31 cellular contexts compared by ENCODE assay signal in genomic region chr2:141878016-141878415, GRCh38.
A peak's percentile ranks its signal among the peaks of the same experiment; 100 is the strongest.
DNase-seq lines count a peak whose midpoint lies in the region; ATAC-seq and TF ChIP-seq lines count a peak whose summit lies in the region.
"Had no signal": no experiment of that assay in that cellular context is flagged by ENCODE, and none has a peak within 500 bp of the region (broad histone marks: within the 10 kb centered on the region; RNA-seq: fewer than 3 reads in every experiment).

No MANE protein-coding gene starts in this region.

- no peaks in the 10 kb centered on the region for H3K36me3 Mint-ChIP-seq in activated CD4-positive, alpha-beta T cell treated with anti-CD3 and anti-CD28 coated beads, Interleukin-2, amount 10 ng/mL, durations not matched to agents 7 days and 5 days (ENCODE audit: low read depth)
- H3K36me3 Mint-ChIP-seq: CD14-positive monocyte; CD8-positive, alpha-beta memory T cell had no signal

- H3K4me1 Mint-ChIP-seq in activated CD4-positive, alpha-beta T cell treated with anti-CD3 and anti-CD28 coated beads, Interleukin-2, amount 10 ng/mL, durations not matched to agents 7 days and 5 days: no peaks in the 10 kb centered on the region
- H3K4me1 Mint-ChIP-seq: CD14-positive monocyte; CD8-positive, alpha-beta memory T cell had no signal

- no peak overlapping the region for H3K23ac ChIP-seq in neuronal stem cell (ENCODE audit: low read depth, low read length, poor library complexity)

- H3K79me2 ChIP-seq in PC-3 (ENCODE audit: low read length): no peaks in the 10 kb centered on the region
- H3K79me2 ChIP-seq in smooth muscle cell (ENCODE audit: low read depth): no peaks in the 10 kb centered on the region

- WGBS in neuronal stem cell (ENCODE audit: extremely low coverage in 2 of 2, insufficient read length in 2 of 2, insufficient replicate concordance in 1 of 2), 2 donors: no CpG with 5 or more reads among the region's 1 CpG
- 100% methylated on average over 1 of the region's 1 CpG for WGBS in smooth muscle cell (ENCODE audit: low lambda C conversion rate)

- no peaks in the 10 kb centered on the region for H3K27me3 ChIP-seq in dorsolateral prefrontal cortex
- no peaks in the 10 kb centered on the region for H3K27me3 ChIP-seq in neuronal stem cell (ENCODE audit: control insufficient read depth in 3 of 3, insufficient read depth in 3 of 3, low read depth in 1 of 3, low read length in 3 of 3)
- H3K27me3 ChIP-seq in PC-3 (ENCODE audit: low read length): no peaks in the 10 kb centered on the region
- no peaks in the 10 kb centered on the region for H3K27me3 ChIP-seq in smooth muscle cell (ENCODE audit: low read depth)
- H3K27me3 ChIP-seq: BE2C, Peyer's patch had no signal

- no peaks in the 10 kb centered on the region for H3K9me3 Mint-ChIP-seq in activated CD4-positive, alpha-beta T cell treated with anti-CD3 and anti-CD28 coated beads, Interleukin-2, amount 10 ng/mL, durations not matched to agents 7 days and 5 days
- H3K9me3 Mint-ChIP-seq: CD14-positive monocyte, H9 had no signal

- H4K8ac ChIP-seq in neuronal stem cell (ENCODE audit: low read depth, low read length): no peak overlapping the region

- H2BK5ac ChIP-seq in neuronal stem cell (ENCODE audit: low read length): no peak overlapping the region

- H2AK5ac ChIP-seq in neuronal stem cell (ENCODE audit: low read depth, low read length): no peak overlapping the region

- POLR2A ChIA-PET in activated CD4-positive, alpha-beta T cell treated with anti-CD3 and anti-CD28 coated beads, Interleukin-2, amount 10 ng/mL, durations not matched to agents 7 days and 5 days (lab: Charles Lee): no interaction called here
- POLR2A ChIA-PET in PC-3 (lab: Charles Lee; ENCODE audit: unreplicated experiment): no interaction called here

- no peak overlapping the region for H2BK120ac ChIP-seq in neuronal stem cell (ENCODE audit: low read depth, low read length)

- CTCF ChIA-PET in activated CD4-positive, alpha-beta T cell treated with anti-CD3 and anti-CD28 coated beads, Interleukin-2, amount 10 ng/mL, durations not matched to agents 7 days and 5 days (lab: Charles Lee): no interaction called here
- CTCF ChIA-PET in PC-3 (lab: Charles Lee): no interaction called here

- no peak overlapping the region for H3K4ac ChIP-seq in neuronal stem cell (ENCODE audit: low read length)

- DNase-seq in NCI-H446 (lab: John Stamatoyannopoulos, UW) (peak; percentile 21 to 45), NCI-H446 treated with DMSO at 0.1 percent for 48 hours (lab: John Stamatoyannopoulos, UW) (no peak), dorsolateral prefrontal cortex (peak in 9 of 10 donors; percentile 10 to 83 (median 60)), neuronal stem cell (ENCODE audit: low spot score) (no peak), PC-3 (no peak), cardiac septum (ENCODE audit: low spot score) (no peak), smooth muscle cell (lab: John Stamatoyannopoulos, UW; ENCODE audit: unreplicated experiment) (no peak)
- DNase-seq in activated CD4-positive, alpha-beta T cell treated with anti-CD3 and anti-CD28 coated beads, Interleukin-2, amount 10 ng/mL, durations not matched to agents 7 days and 5 days: no peak
- DNase-seq: ACHN; BE2C; CD8-positive, alpha-beta memory T cell; DMS 273 treated with DMSO at 0.1 percent for 48 hours; DMS79; EL; GDM1; GM23248; H9; Karpas-422; NCI-H1092 treated with DMSO at 0.1 percent for 48 hours; NCI-H1436; NCI-H187; NCI-H2081 treated with DMSO at 0.1 percent for 48 hours; NCI-H2171; NCI-H526; Peyer's patch; SIG-M5; SK-N-SH had no signal

- no peak overlapping the region for H3K4me3 Mint-ChIP-seq in activated CD4-positive, alpha-beta T cell treated with anti-CD3 and anti-CD28 coated beads, Interleukin-2, amount 10 ng/mL, durations not matched to agents 7 days and 5 days
- H3K4me3 Mint-ChIP-seq: CD14-positive monocyte; CD8-positive, alpha-beta memory T cell; H9 had no signal

- H3K14ac ChIP-seq in neuronal stem cell (ENCODE audit: low read length): no peak overlapping the region

- no TSS peak for BruUV-seq in PC-3 (replicated peaks; lab: Mats Ljungman, UMichigan)

- H4K91ac ChIP-seq in neuronal stem cell (ENCODE audit: low read depth, low read length, poor library complexity): no peak overlapping the region

- no peak for TF ChIP-seq CTCF in dorsolateral prefrontal cortex (IDR thresholded peaks at IDR 0.05 in 54 of 56, conservative IDR thresholded peaks at IDR 0.05 in 2 of 56; ENCODE audit: low read depth in 1 of 56, partially characterized antibody in 56 of 56)
- TF ChIP-seq CTCF in PC-3 (conservative IDR thresholded peaks at IDR 0.05; ENCODE audit: low read depth, low read length): no peak
- TF ChIP-seq CTCF in smooth muscle cell (IDR thresholded peaks at IDR 0.05; ENCODE audit: borderline replicate concordance, insufficient read depth, poor library complexity, severe bottlenecking): no peak

- H3K4me3 ChIP-seq in dorsolateral prefrontal cortex (no peak overlapping the region), neuronal stem cell (ENCODE audit: low read length in 2 of 2) (no peak overlapping the region), PC-3 (ENCODE audit: low read length) (no peak overlapping the region), smooth muscle cell (no peak overlapping the region)
- H3K4me3 ChIP-seq: GM12878, GM23248, Peyer's patch had no signal

- H3K18ac ChIP-seq in neuronal stem cell (ENCODE audit: low read length): no peak overlapping the region

- H3K4me1 ChIP-seq in neuronal stem cell (ENCODE audit: control insufficient read depth in 2 of 2, insufficient read depth in 1 of 2, low read depth in 1 of 2, low read length in 2 of 2): no peaks in the 10 kb centered on the region
- H3K4me1 ChIP-seq in PC-3 (ENCODE audit: insufficient read depth, low read length): peaks cover 6% of the 10 kb centered on the region
- no peaks in the 10 kb centered on the region for H3K4me1 ChIP-seq in smooth muscle cell (ENCODE audit: low read depth)
- H3K4me1 ChIP-seq: BE2C, Peyer's patch had no signal

- H3K27ac Mint-ChIP-seq in activated CD4-positive, alpha-beta T cell treated with anti-CD3 and anti-CD28 coated beads, Interleukin-2, amount 10 ng/mL, durations not matched to agents 7 days and 5 days: no peak overlapping the region
- H3K27ac Mint-ChIP-seq: CD14-positive monocyte; CD8-positive, alpha-beta memory T cell; H9 had no signal

- H4K20me1 ChIP-seq in PC-3 (ENCODE audit: low read length): no peaks in the 10 kb centered on the region
- no peaks in the 10 kb centered on the region for H4K20me1 ChIP-seq in smooth muscle cell (ENCODE audit: low read depth)

- H3K79me1 ChIP-seq in neuronal stem cell (ENCODE audit: low read depth, low read length): no peaks in the 10 kb centered on the region

- intact Hi-C loops in dorsolateral prefrontal cortex (cut with DNase I) (no loop called here), PC-3 (cut with micrococcal nuclease) (no loop called here), cardiac septum (cut with DNase I) (no loop called here)

- no peaks in the 10 kb centered on the region for H3K9me2 ChIP-seq in PC-3 (replicated peaks; ENCODE audit: low read length)
- H3K9me2 ChIP-seq: SK-N-SH had no signal

- H2AFZ ChIP-seq in neuronal stem cell (ENCODE audit: low read length): peak overlapping the region; percentile 20
- H2AFZ ChIP-seq in PC-3 (ENCODE audit: low read length): no peak overlapping the region
- H2AFZ ChIP-seq in smooth muscle cell (ENCODE audit: low read depth): no peak overlapping the region
- H2AFZ ChIP-seq: GM23248 had no signal

- H3K36me3 ChIP-seq in neuronal stem cell (replicated peaks in 1 of 2; ENCODE audit: control insufficient read depth in 2 of 2, insufficient read depth in 2 of 2, low read length in 2 of 2): no peaks in the 10 kb centered on the region
- H3K36me3 ChIP-seq in PC-3 (ENCODE audit: low read depth, low read length): no peaks in the 10 kb centered on the region
- H3K36me3 ChIP-seq in smooth muscle cell (ENCODE audit: low read depth): no peaks in the 10 kb centered on the region
- H3K36me3 ChIP-seq: BE2C, Peyer's patch had no signal

- H3K27ac ChIP-seq in dorsolateral prefrontal cortex (peak overlapping the region in 7 of 59 donors; percentile 4 to 53 (median 22)), neuronal stem cell (replicated peaks; ENCODE audit: low read length) (no peak overlapping the region), PC-3 (ENCODE audit: low read length) (no peak overlapping the region), smooth muscle cell (ENCODE audit: low read depth) (no peak overlapping the region)
- H3K27ac ChIP-seq: 22Rv1, GM23248, Peyer's patch had no signal

- H3K9me3 ChIP-seq in neuronal stem cell (replicated peaks in 1 of 2; ENCODE audit: control insufficient read depth in 2 of 2, insufficient read depth in 1 of 2, low read depth in 1 of 2, low read length in 2 of 2) (no peaks in the 10 kb centered on the region), PC-3 (ENCODE audit: low read length) (no peaks in the 10 kb centered on the region), smooth muscle cell (replicated peaks; ENCODE audit: low read depth) (no peaks in the 10 kb centered on the region)
- H3K9me3 ChIP-seq: BE2C, Peyer's patch, SK-N-SH had no signal

- no peak for ATAC-seq in PC-3
- ATAC-seq: GM12878, HepG2 had no signal

- H2BK12ac ChIP-seq in neuronal stem cell (ENCODE audit: low read length): no peak overlapping the region

- H3K9ac ChIP-seq in neuronal stem cell (ENCODE audit: low read depth, low read length, poor library complexity) (no peak overlapping the region), PC-3 (ENCODE audit: low read length) (no peak overlapping the region), smooth muscle cell (ENCODE audit: low read depth) (no peak overlapping the region)
- H3K9ac ChIP-seq: GM23248, SK-N-SH had no signal

- no peaks in the 10 kb centered on the region for H3K27me3 Mint-ChIP-seq in activated CD4-positive, alpha-beta T cell treated with anti-CD3 and anti-CD28 coated beads, Interleukin-2, amount 10 ng/mL, durations not matched to agents 7 days and 5 days

- H3F3A ChIP-seq in PC-3 (ENCODE audit: low read length, unreplicated experiment) (no peaks in the 10 kb centered on the region), smooth muscle cell (ENCODE audit: low read depth) (no peaks in the 10 kb centered on the region)

- H3K4me2 ChIP-seq in neuronal stem cell (ENCODE audit: insufficient read depth, low read length, poor library complexity, severe bottlenecking): no peak overlapping the region
- no peak overlapping the region for H3K4me2 ChIP-seq in PC-3 (ENCODE audit: low read length)
- no peak overlapping the region for H3K4me2 ChIP-seq in smooth muscle cell
- H3K4me2 ChIP-seq: SK-N-SH had no signal

- no peak overlapping the region for H2BK15ac ChIP-seq in neuronal stem cell (ENCODE audit: low read length)

Comparison
In these comparisons a context has a peak if more than half of its experiments do, and no peak if none do; other contexts are left out.
1. DNase-seq: peak in NCI-H446 (2 of 2) and dorsolateral prefrontal cortex (9 of 10); none in NCI-H446 treated with DMSO at 0.1 percent for 48 hours (single experiment), neuronal stem cell (single experiment), activated CD4-positive, alpha-beta T cell treated with anti-CD3 and anti-CD28 coated beads, Interleukin-2, amount 10 ng/mL, durations not matched to agents 7 days and 5 days (single experiment), PC-3 (single experiment), cardiac septum (single experiment) and smooth muscle cell (single experiment).